ENCODE assay signal across 8 cellular contexts in the genomic region with DNA sequence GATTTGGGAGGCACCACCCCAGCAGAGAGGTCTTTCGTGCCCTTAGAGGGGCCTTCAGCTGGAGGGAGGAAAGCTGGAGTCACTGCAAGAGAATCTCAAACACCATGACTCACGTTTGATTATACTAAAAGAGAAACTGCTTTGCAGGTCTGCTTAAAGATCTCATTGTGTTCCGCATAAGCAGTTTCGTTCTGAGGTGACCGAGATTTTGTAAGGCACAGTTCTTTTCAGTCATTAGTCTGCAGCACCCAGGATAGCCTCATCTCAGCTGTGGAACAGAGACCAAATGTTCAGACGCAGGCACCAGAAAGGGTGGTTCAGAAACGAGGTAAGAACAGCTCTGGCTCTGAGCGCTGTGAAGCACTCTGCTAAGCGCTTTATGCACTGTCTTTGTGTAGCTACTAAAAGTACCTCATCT.
DNase-seq lines count a peak whose midpoint lies in the region; ATAC-seq lines count a peak whose summit lies in the region.

No MANE protein-coding gene starts in this region.

- DNase-seq in Caki2 (ENCODE audit: low read depth) (peak; percentile 42), NCI-H187 treated with DMSO at 0.1 percent for 48 hours (lab: John Stamatoyannopoulos, UW) (no peak), iPS-NIHi7 (ENCODE audit: extremely low spot score) (no peak), SJCRH30 (no peak)
- peak; percentile 68 for DNase-seq in activated CD8-positive, alpha-beta memory T cell treated with anti-CD3 and anti-CD28 coated beads, Interleukin-2, amount 50 U/mL, for 48 hours

- H3K27me3 ChIP-seq in muscle layer of colon (ENCODE audit: control insufficient read depth in 1 of 2, insufficient read depth in 2 of 2, low read length in 2 of 2), result no peaks in the 10 kb centered on the region
- H3K27me3 ChIP-seq in SJCRH30, result 0 out of 2 replicates have a peak, but pooled peaks cover 1% of the 10 kb centered on the region

- H3K4me3 ChIP-seq in muscle layer of colon (ENCODE audit: low read depth in 1 of 2, low read length in 2 of 2) (peak overlapping the region in 1 of 2 donors; percentile 33), SJCRH30 (no peak overlapping the region)

- in situ Hi-C loops in Caki2 (cut with HindIII; ENCODE audit: low pct_unique_long_range_greater_than_20kb, low sequenced_read_pairs), result no loop called here

- H3K4me1 ChIP-seq in muscle layer of colon (ENCODE audit: insufficient read depth, low read length), result peaks cover 28% of the 10 kb centered on the region
- H3K4me1 ChIP-seq in SJCRH30, result no peaks in the 10 kb centered on the region

- H3K27ac ChIP-seq in muscle layer of colon (ENCODE audit: low read depth, low read length), result peak overlapping the region; percentile 90
- H3K27ac ChIP-seq in SJCRH30, result no peak overlapping the region

- H3K36me3 ChIP-seq in muscle layer of colon (ENCODE audit: insufficient read depth, low read length) (no peaks in the 10 kb centered on the region), SJCRH30 (no peaks in the 10 kb centered on the region)

- H3K9ac ChIP-seq in muscle layer of colon (ENCODE audit: low read length), result peak overlapping the region; percentile 37

- ATAC-seq in GM19395 (IDR thresholded peaks at IDR 0.05; ENCODE audit: unreplicated experiment) (peak; percentile 99), HG03280 (IDR thresholded peaks at IDR 0.05; ENCODE audit: unreplicated experiment) (peak; percentile 96)

- H3K9me3 ChIP-seq in muscle layer of colon (ENCODE audit: low read length) (no peaks in the 10 kb centered on the region), SJCRH30 (replicated peaks) (no peaks in the 10 kb centered on the region)

Comparison
In these comparisons a context has a peak if more than half of its experiments do, and no peak if none do; other contexts are left out.
1. DNase-seq: peak in Caki2 (single experiment) and activated CD8-positive, alpha-beta memory T cell treated with anti-CD3 and anti-CD28 coated beads, Interleukin-2, amount 50 U/mL, for 48 hours (single experiment); none in NCI-H187 treated with DMSO at 0.1 percent for 48 hours (single experiment), iPS-NIHi7 (single experiment) and SJCRH30 (0 of 2).